ENCODE assay signal across 1 cellular context in genomic region chr3:170768334-170768801, GRCh38.
A peak's percentile ranks its signal among the peaks of the same experiment; 100 is the strongest.
TF ChIP-seq lines count a peak whose summit lies in the region.

No MANE protein-coding gene starts in this region.

TF ChIP-seq in K562, 482 proteins besides CTCF, POLR2A, EP300 and RAD21 (continued from another document):
- TF ChIP-seq MITF (IDR thresholded peaks at IDR 0.05), result no peak
- TF ChIP-seq NFRKB (IDR thresholded peaks at IDR 0.05; ENCODE audit: low read depth), result no peak
- peak; percentile 84 for TF ChIP-seq ZNF592 (IDR thresholded peaks at IDR 0.05)
- no peak for TF ChIP-seq TGIF2 (CRISPR knock-in tag; IDR thresholded peaks at IDR 0.05)
- no peak for TF ChIP-seq CGGBP1 (CRISPR knock-in tag; IDR thresholded peaks at IDR 0.05)
- no peak for TF ChIP-seq ZNF311 (CRISPR knock-in tag; IDR thresholded peaks at IDR 0.05)
- TF ChIP-seq ATF4 (CRISPR knock-in tag; IDR thresholded peaks at IDR 0.05), result 0 out of 2 replicates have a peak, but pooled peaks have one; percentile 34
- no peak for TF ChIP-seq KDM5B (IDR thresholded peaks at IDR 0.05; ENCODE audit: insufficient replicate concordance, low read depth, low read length)
- no peak for TF ChIP-seq CREM (IDR thresholded peaks at IDR 0.05; ENCODE audit: low read depth)
- no peak for TF ChIP-seq SNIP1 (IDR thresholded peaks at IDR 0.05; ENCODE audit: low read depth)
- no peak for TF ChIP-seq MEF2A (IDR thresholded peaks at IDR 0.05; ENCODE audit: control insufficient read depth, low read depth, low read length)
- no peak for TF ChIP-seq ZSCAN32 (CRISPR knock-in tag; IDR thresholded peaks at IDR 0.05)
- TF ChIP-seq NUFIP1 (IDR thresholded peaks at IDR 0.05; ENCODE audit: partially characterized antibody), result no peak
- no peak for TF ChIP-seq MED1 (CRISPR knock-in tag; IDR thresholded peaks at IDR 0.05; ENCODE audit: borderline replicate concordance)
- TF ChIP-seq WHSC1 (IDR thresholded peaks at IDR 0.05; ENCODE audit: low read length), result no peak
- TF ChIP-seq ZNF696 (CRISPR knock-in tag; conservative IDR thresholded peaks at IDR 0.05), result no peak
- TF ChIP-seq CXXC5 (CRISPR knock-in tag; IDR thresholded peaks at IDR 0.05), result 0 out of 2 replicates have a peak, but pooled peaks have one; percentile 59
- TF ChIP-seq VEZF1 (CRISPR knock-in tag; IDR thresholded peaks at IDR 0.05), result peak; percentile 39; the same call in 1 of the 2 replicates
- TF ChIP-seq ZNF263 (CRISPR knock-in tag; IDR thresholded peaks at IDR 0.05; ENCODE audit: borderline replicate concordance), result no peak
- no peak for TF ChIP-seq BRD9 (IDR thresholded peaks at IDR 0.05; ENCODE audit: low read depth, partially characterized antibody)
- peak; percentile 5; the same call in 1 of the 2 replicates for TF ChIP-seq MECOM (CRISPR knock-in tag; IDR thresholded peaks at IDR 0.05)
- TF ChIP-seq YBX1 (IDR thresholded peaks at IDR 0.05), result no peak
- no peak for TF ChIP-seq HINFP (tag; conservative IDR thresholded peaks at IDR 0.05; ENCODE audit: low read depth)
- no peak for TF ChIP-seq ZNF511 (CRISPR knock-in tag; IDR thresholded peaks at IDR 0.05)
- TF ChIP-seq SUPT5H (IDR thresholded peaks at IDR 0.05), result no peak
- TF ChIP-seq HLTF (IDR thresholded peaks at IDR 0.05), result no peak
- no peak for TF ChIP-seq NELFE (IDR thresholded peaks at IDR 0.05; ENCODE audit: insufficient read depth, insufficient read length)
- TF ChIP-seq HIVEP1 (CRISPR knock-in tag; IDR thresholded peaks at IDR 0.05), result peak; percentile 6; the same call in 1 of the 2 replicates
- TF ChIP-seq CREB3L1 (IDR thresholded peaks at IDR 0.05; ENCODE audit: borderline replicate concordance, low read depth), result no peak
- TF ChIP-seq ELF4 (CRISPR knock-in tag; IDR thresholded peaks at IDR 0.05), result no peak
- TF ChIP-seq ZNF212 (CRISPR knock-in tag; IDR thresholded peaks at IDR 0.05), result 0 out of 2 replicates have a peak, but pooled peaks have one; percentile 48
- TF ChIP-seq ZNF395 (CRISPR knock-in tag; IDR thresholded peaks at IDR 0.05), result peak; percentile 72; the same call in 1 of the 2 replicates
- no peak for TF ChIP-seq KAT7 (CRISPR knock-in tag; IDR thresholded peaks at IDR 0.05; ENCODE audit: borderline replicate concordance)
- TF ChIP-seq IFI16 (CRISPR knock-in tag; IDR thresholded peaks at IDR 0.05), result no peak
